Comparison of ENCODE assay signal across 1 cellular context in the genomic region with DNA sequence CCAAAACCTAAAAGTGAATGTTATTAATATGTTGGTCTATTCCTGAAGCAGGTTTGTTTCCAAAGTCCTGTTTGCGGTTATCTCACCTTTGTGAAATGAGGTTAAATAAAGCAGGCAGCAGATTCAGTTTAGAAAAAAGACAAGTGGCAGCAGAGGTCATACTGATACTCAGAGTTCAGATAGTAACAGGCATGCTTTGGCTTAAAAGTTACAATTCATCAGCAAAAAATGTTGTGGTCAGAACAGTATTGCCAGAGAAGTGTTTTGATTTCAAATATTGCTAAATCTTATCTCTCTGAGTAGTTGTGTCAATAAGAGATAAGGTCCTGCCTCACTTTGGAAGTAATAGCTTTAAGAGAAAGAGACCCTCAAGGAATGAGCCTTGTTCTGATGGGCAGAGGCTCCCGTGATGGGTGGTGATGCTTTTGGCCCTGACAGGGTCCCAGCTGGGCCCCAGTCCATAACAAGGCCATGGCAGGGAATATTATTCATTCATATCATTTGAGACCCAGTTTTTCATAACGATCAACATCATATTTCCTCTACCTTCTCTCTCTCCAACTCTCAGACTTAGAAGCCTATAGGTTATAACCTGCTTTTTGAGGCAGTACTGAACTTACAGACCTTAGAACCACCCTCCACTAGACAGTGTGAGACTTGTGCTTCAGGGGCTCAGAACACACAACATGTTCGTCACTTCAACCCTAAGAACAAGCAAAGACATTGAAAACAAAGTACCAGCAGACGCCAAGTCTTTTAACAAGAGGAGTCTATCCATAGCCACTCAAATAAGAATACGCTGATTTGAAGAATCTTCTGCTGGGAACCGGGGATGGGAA.
TF ChIP-seq lines count a peak whose summit lies in the region.

No MANE protein-coding gene starts in this region.

TF ChIP-seq in HepG2, 621 proteins besides CTCF, POLR2A, EP300 and RAD21 (continued from another document and continues in another):
- TF ChIP-seq, protein P1, sequence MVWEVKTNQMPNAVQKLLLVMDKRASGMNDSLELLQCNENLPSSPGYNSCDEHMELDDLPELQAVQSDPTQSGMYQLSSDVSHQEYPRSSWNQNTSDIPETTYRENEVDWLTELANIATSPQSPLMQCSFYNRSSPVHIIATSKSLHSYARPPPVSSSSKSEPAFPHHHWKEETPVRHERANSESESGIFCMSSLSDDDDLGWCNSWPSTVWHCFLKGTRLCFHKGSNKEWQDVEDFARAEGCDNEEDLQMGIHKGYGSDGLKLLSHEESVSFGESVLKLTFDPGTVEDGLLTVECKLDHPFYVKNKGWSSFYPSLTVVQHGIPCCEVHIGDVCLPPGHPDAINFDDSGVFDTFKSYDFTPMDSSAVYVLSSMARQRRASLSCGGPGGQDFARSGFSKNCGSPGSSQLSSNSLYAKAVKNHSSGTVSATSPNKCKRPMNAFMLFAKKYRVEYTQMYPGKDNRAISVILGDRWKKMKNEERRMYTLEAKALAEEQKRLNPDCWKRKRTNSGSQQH (CRISPR knock-in tag; IDR thresholded peaks at IDR 0.05; ENCODE audit: low read depth) = no peak
- TF ChIP-seq NBN (conservative IDR thresholded peaks at IDR 0.05) (no peak), BRD4 (CRISPR knock-in tag; IDR thresholded peaks at IDR 0.05) (no peak), NCOR1 (IDR thresholded peaks at IDR 0.05; ENCODE audit: borderline replicate concordance, low read length) (no peak), ZNF589 (CRISPR knock-in tag; conservative IDR thresholded peaks at IDR 0.05) (no peak), U2AF1 (optimal IDR thresholded peaks at IDR 0.05; ENCODE audit: low read depth, low read length) (no peak), ERF (CRISPR knock-in tag; IDR thresholded peaks at IDR 0.05) (no peak), RBM39 (IDR thresholded peaks at IDR 0.05; ENCODE audit: low read depth, low read length, poor library complexity, severe bottlenecking) (no peak), TRIM24 (CRISPR knock-in tag; IDR thresholded peaks at IDR 0.05) (no peak), ZNF703 (CRISPR knock-in tag; IDR thresholded peaks at IDR 0.05; ENCODE audit: borderline replicate concordance) (no peak; the same call in 1 of the 2 replicates), CC2D1A (CRISPR knock-in tag; IDR thresholded peaks at IDR 0.05) (no peak), HOXA9 (CRISPR knock-in tag; IDR thresholded peaks at IDR 0.05; ENCODE audit: borderline replicate concordance) (no peak), CREM (IDR thresholded peaks at IDR 0.05) (peak; percentile 72; the same call in 1 of the 2 replicates), CREM (CRISPR knock-in tag; IDR thresholded peaks at IDR 0.05) (no peak), ZNF121 (CRISPR knock-in tag; IDR thresholded peaks at IDR 0.05) (no peak), ZNF12 (CRISPR knock-in tag; IDR thresholded peaks at IDR 0.05) (peak; percentile 92), ZNF570 (CRISPR knock-in tag; IDR thresholded peaks at IDR 0.05; ENCODE audit: borderline replicate concordance) (no peak), ATRX (CRISPR knock-in tag; IDR thresholded peaks at IDR 0.05; ENCODE audit: borderline replicate concordance) (no peak), RFX3 (CRISPR knock-in tag; IDR thresholded peaks at IDR 0.05) (no peak), PRMT3 (CRISPR knock-in tag; IDR thresholded peaks at IDR 0.05; ENCODE audit: borderline replicate concordance, low read depth) (no peak), RCOR2 (CRISPR knock-in tag; IDR thresholded peaks at IDR 0.05) (peak; percentile 91), MAFF (IDR thresholded peaks at IDR 0.05; ENCODE audit: low read depth, low read length) (peak; percentile 81), ARNTL (CRISPR knock-in tag; IDR thresholded peaks at IDR 0.05) (no peak), ZNF343 (CRISPR knock-in tag; IDR thresholded peaks at IDR 0.05) (no peak), NFE2 (CRISPR knock-in tag; IDR thresholded peaks at IDR 0.05) (no peak), NFIC (IDR thresholded peaks at IDR 0.05; ENCODE audit: low read length) (peak; percentile 88), ZNF747 (CRISPR knock-in tag; IDR thresholded peaks at IDR 0.05; ENCODE audit: borderline replicate concordance) (no peak), ELF4 (CRISPR knock-in tag; IDR thresholded peaks at IDR 0.05; ENCODE audit: borderline replicate concordance) (no peak), PITX1 (CRISPR knock-in tag; IDR thresholded peaks at IDR 0.05) (no peak)
- TF ChIP-seq, protein P2, sequence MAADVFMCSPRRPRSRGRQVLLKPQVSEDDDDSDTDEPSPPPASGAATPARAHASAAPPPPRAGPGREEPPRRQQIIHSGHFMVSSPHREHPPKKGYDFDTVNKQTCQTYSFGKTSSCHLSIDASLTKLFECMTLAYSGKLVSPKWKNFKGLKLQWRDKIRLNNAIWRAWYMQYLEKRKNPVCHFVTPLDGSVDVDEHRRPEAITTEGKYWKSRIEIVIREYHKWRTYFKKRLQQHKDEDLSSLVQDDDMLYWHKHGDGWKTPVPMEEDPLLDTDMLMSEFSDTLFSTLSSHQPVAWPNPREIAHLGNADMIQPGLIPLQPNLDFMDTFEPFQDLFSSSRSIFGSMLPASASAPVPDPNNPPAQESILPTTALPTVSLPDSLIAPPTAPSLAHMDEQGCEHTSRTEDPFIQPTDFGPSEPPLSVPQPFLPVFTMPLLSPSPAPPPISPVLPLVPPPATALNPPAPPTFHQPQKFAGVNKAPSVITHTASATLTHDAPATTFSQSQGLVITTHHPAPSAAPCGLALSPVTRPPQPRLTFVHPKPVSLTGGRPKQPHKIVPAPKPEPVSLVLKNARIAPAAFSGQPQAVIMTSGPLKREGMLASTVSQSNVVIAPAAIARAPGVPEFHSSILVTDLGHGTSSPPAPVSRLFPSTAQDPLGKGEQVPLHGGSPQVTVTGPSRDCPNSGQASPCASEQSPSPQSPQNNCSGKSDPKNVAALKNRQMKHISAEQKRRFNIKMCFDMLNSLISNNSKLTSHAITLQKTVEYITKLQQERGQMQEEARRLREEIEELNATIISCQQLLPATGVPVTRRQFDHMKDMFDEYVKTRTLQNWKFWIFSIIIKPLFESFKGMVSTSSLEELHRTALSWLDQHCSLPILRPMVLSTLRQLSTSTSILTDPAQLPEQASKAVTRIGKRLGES (CRISPR knock-in tag; IDR thresholded peaks at IDR 0.05; ENCODE audit: borderline replicate concordance) = no peak
- TF ChIP-seq, protein P3, sequence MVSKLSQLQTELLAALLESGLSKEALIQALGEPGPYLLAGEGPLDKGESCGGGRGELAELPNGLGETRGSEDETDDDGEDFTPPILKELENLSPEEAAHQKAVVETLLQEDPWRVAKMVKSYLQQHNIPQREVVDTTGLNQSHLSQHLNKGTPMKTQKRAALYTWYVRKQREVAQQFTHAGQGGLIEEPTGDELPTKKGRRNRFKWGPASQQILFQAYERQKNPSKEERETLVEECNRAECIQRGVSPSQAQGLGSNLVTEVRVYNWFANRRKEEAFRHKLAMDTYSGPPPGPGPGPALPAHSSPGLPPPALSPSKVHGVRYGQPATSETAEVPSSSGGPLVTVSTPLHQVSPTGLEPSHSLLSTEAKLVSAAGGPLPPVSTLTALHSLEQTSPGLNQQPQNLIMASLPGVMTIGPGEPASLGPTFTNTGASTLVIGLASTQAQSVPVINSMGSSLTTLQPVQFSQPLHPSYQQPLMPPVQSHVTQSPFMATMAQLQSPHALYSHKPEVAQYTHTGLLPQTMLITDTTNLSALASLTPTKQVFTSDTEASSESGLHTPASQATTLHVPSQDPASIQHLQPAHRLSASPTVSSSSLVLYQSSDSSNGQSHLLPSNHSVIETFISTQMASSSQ (IDR thresholded peaks at IDR 0.05; ENCODE audit: low read depth) = peak; percentile 63; the same call in 1 of the 2 replicates
- TF ChIP-seq, protein P3 (CRISPR knock-in tag; IDR thresholded peaks at IDR 0.05; ENCODE audit: borderline replicate concordance) = peak; percentile 79; the same call in 1 of the 2 replicates
- TF ChIP-seq, protein P4, sequence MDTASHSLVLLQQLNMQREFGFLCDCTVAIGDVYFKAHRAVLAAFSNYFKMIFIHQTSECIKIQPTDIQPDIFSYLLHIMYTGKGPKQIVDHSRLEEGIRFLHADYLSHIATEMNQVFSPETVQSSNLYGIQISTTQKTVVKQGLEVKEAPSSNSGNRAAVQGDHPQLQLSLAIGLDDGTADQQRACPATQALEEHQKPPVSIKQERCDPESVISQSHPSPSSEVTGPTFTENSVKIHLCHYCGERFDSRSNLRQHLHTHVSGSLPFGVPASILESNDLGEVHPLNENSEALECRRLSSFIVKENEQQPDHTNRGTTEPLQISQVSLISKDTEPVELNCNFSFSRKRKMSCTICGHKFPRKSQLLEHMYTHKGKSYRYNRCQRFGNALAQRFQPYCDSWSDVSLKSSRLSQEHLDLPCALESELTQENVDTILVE (CRISPR knock-in tag; IDR thresholded peaks at IDR 0.05) = no peak
- TF ChIP-seq, protein P5, sequence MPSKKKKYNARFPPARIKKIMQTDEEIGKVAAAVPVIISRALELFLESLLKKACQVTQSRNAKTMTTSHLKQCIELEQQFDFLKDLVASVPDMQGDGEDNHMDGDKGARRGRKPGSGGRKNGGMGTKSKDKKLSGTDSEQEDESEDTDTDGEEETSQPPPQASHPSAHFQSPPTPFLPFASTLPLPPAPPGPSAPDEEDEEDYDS (CRISPR knock-in tag; IDR thresholded peaks at IDR 0.05) = no peak
- TF ChIP-seq, protein P6, sequence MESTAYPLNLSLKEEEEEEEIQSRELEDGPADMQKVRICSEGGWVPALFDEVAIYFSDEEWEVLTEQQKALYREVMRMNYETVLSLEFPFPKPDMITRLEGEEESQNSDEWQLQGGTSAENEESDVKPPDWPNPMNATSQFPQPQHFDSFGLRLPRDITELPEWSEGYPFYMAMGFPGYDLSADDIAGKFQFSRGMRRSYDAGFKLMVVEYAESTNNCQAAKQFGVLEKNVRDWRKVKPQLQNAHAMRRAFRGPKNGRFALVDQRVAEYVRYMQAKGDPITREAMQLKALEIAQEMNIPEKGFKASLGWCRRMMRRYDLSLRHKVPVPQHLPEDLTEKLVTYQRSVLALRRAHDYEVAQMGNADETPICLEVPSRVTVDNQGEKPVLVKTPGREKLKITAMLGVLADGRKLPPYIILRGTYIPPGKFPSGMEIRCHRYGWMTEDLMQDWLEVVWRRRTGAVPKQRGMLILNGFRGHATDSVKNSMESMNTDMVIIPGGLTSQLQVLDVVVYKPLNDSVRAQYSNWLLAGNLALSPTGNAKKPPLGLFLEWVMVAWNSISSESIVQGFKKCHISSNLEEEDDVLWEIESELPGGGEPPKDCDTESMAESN (CRISPR knock-in tag; conservative IDR thresholded peaks at IDR 0.05) = no peak
- TF ChIP-seq, protein P7, sequence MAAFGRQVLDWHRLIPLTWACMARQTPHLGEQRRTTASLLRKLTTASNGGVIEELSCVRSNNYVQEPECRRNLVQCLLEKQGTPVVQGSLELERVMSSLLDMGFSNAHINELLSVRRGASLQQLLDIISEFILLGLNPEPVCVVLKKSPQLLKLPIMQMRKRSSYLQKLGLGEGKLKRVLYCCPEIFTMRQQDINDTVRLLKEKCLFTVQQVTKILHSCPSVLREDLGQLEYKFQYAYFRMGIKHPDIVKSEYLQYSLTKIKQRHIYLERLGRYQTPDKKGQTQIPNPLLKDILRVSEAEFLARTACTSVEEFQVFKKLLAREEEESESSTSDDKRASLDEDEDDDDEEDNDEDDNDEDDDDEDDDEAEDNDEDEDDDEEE (CRISPR knock-in tag; IDR thresholded peaks at IDR 0.05) = no peak
- TF ChIP-seq, protein P8, sequence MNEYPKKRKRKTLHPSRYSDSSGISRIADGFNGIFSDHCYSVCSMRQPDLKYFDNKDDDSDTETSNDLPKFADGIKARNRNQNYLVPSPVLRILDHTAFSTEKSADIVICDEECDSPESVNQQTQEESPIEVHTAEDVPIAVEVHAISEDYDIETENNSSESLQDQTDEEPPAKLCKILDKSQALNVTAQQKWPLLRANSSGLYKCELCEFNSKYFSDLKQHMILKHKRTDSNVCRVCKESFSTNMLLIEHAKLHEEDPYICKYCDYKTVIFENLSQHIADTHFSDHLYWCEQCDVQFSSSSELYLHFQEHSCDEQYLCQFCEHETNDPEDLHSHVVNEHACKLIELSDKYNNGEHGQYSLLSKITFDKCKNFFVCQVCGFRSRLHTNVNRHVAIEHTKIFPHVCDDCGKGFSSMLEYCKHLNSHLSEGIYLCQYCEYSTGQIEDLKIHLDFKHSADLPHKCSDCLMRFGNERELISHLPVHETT (CRISPR knock-in tag; conservative IDR thresholded peaks at IDR 0.05) = no peak
- TF ChIP-seq, protein P9, sequence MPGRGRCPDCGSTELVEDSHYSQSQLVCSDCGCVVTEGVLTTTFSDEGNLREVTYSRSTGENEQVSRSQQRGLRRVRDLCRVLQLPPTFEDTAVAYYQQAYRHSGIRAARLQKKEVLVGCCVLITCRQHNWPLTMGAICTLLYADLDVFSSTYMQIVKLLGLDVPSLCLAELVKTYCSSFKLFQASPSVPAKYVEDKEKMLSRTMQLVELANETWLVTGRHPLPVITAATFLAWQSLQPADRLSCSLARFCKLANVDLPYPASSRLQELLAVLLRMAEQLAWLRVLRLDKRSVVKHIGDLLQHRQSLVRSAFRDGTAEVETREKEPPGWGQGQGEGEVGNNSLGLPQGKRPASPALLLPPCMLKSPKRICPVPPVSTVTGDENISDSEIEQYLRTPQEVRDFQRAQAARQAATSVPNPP (CRISPR knock-in tag; IDR thresholded peaks at IDR 0.05) = peak; percentile 59; the same call in 1 of the 2 replicates
- TF ChIP-seq, protein P10, sequence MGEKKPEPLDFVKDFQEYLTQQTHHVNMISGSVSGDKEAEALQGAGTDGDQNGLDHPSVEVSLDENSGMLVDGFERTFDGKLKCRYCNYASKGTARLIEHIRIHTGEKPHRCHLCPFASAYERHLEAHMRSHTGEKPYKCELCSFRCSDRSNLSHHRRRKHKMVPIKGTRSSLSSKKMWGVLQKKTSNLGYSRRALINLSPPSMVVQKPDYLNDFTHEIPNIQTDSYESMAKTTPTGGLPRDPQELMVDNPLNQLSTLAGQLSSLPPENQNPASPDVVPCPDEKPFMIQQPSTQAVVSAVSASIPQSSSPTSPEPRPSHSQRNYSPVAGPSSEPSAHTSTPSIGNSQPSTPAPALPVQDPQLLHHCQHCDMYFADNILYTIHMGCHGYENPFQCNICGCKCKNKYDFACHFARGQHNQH (CRISPR knock-in tag; IDR thresholded peaks at IDR 0.05) = no peak
- TF ChIP-seq, protein P11, sequence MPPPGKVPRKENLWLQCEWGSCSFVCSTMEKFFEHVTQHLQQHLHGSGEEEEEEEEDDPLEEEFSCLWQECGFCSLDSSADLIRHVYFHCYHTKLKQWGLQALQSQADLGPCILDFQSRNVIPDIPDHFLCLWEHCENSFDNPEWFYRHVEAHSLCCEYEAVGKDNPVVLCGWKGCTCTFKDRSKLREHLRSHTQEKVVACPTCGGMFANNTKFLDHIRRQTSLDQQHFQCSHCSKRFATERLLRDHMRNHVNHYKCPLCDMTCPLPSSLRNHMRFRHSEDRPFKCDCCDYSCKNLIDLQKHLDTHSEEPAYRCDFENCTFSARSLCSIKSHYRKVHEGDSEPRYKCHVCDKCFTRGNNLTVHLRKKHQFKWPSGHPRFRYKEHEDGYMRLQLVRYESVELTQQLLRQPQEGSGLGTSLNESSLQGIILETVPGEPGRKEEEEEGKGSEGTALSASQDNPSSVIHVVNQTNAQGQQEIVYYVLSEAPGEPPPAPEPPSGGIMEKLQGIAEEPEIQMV (CRISPR knock-in tag; IDR thresholded peaks at IDR 0.05; ENCODE audit: low read depth) = no peak
